ENCODE assay signal across 8 cellular contexts in the genomic region with DNA sequence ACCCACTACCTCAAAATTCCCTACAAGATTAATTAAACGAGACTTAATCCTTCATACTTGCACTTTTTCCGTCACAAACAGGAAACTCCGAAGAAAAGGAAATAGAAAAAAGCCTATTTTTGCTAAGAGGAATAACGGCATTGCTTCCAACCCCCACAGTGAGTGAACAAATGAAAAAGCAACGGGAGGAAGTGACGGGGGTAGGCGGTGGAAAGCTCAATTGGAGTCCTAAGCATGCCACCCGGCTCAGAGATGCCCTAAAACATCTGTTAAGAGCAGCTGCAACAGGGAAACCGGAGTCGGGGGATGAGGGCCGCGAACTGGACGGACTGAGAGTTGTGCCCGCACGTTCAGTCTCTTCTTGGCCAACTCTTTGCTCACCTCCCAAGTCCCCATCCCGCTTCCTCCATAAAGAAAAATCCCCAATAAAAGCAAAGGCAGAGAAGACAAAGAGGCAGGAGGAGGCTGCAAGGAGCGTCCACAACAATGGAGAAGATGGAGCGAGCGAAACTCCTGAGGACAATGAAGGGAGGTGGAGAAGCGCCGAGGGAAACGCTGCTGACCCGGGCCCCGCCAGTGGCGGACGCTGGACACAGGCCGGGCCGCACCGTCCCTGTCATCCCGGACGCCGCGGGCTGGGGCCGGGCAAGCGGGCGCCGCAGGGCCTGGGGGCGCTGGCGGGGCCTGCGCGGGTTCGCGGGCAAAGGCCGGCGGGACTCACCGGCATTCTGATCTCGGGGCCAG. TPM values are rescaled to one million over a fixed set of nuclear protein-coding genes. Genes with fewer than 3 reads are reported as not detected.
DNase-seq lines count a peak whose midpoint lies in the region; ATAC-seq and TF ChIP-seq lines count a peak whose summit lies in the region.

No MANE protein-coding gene starts in this region.

- no peaks in the 10 kb centered on the region for H4K20me1 ChIP-seq in OCI-LY1 (ENCODE audit: insufficient read depth, low read length)

- no peaks in the 10 kb centered on the region for H3F3A ChIP-seq in OCI-LY1 (ENCODE audit: insufficient read depth, low read length)

- no peak for TF ChIP-seq CTCF in A673 (conservative IDR thresholded peaks at IDR 0.05; ENCODE audit: low read depth, low read length)
- TF ChIP-seq CTCF in OCI-LY1 (IDR thresholded peaks at IDR 0.05; ENCODE audit: low read length) = no peak
- TF ChIP-seq CTCF in esophagus muscularis mucosa (IDR thresholded peaks at IDR 0.05) = no peak

- H3K4me3 Mint-ChIP-seq in naive thymus-derived CD4-positive, alpha-beta T cell = peak overlapping the region; percentile 94 to 100 (median 99)
- H3K4me3 Mint-ChIP-seq in stimulated activated memory B cell treated with anti-CD40 and anti-IgM and Interleukin-4, amounts not matched to agents 10 μg/mL and 1 μg/mL and 100 μg/mL, for 72 hours = peak overlapping the region; percentile 98

- no peak overlapping the region for H2AFZ ChIP-seq in OCI-LY1 (ENCODE audit: low read length)

- no peak for TF ChIP-seq EP300 in esophagus muscularis mucosa (IDR thresholded peaks at IDR 0.05)

- H3K9me2 ChIP-seq in OCI-LY1 (ENCODE audit: low read depth, low read length) = no peaks in the 10 kb centered on the region

- TSS peak; percentile 71 for BruUV-seq in A673 (replicated peaks; lab: Mats Ljungman, UMichigan)

- POLR2A ChIA-PET in A673 (lab: Charles Lee; ENCODE audit: low non-redundant PET) = interaction anchor here (0.7 to 0.8 kb wide), 3 partner anchors 10 to 499 kb away, joined by 3 to 4 read pairs (median 4); no protein-coding TSS in a partner anchor
- POLR2A ChIA-PET in naive thymus-derived CD4-positive, alpha-beta T cell (lab: Charles Lee) = interaction anchor here (0.6 to 1.7 kb wide), 6 partner anchors 8 to 1632 kb away, joined by 3 to 5 read pairs (median 4); partner anchors contain the start of genes ATG5, SCML4 and SNX3

- ATAC-seq in GM18508 (IDR thresholded peaks at IDR 0.05; ENCODE audit: insufficient read depth, unreplicated experiment) = peak; percentile 5
- peak; percentile 12 for ATAC-seq in HG03039 (IDR thresholded peaks at IDR 0.05; ENCODE audit: unreplicated experiment)
- ATAC-seq in naive thymus-derived CD4-positive, alpha-beta T cell = peak; percentile 44
- peak; percentile 65 for ATAC-seq in stimulated activated memory B cell treated with anti-CD40 and anti-IgM and Interleukin-4, amounts not matched to agents 10 μg/mL and 1 μg/mL and 100 μg/mL, for 72 hours

- TF ChIP-seq POLR2A in esophagus muscularis mucosa (IDR thresholded peaks at IDR 0.05; ENCODE audit: low read depth) = no peak

- peaks cover 10% of the 10 kb centered on the region for H3K36me3 ChIP-seq in A673 (ENCODE audit: insufficient read depth, low read length, poor library complexity, severe bottlenecking)
- peaks cover 19% of the 10 kb centered on the region for H3K36me3 ChIP-seq in OCI-LY1 (ENCODE audit: insufficient read depth, low read length)
- H3K36me3 ChIP-seq in esophagus muscularis mucosa = no peaks in the 10 kb centered on the region
- H3K36me3 ChIP-seq in naive thymus-derived CD4-positive, alpha-beta T cell (ENCODE audit: control insufficient read depth in 2 of 3, insufficient read depth in 3 of 3, low read length in 3 of 3) = peaks cover 0 to 4% (median 0%) of the 10 kb centered on the region in 3 experiments

- peaks cover 43% of the 10 kb centered on the region for H3K79me2 ChIP-seq in OCI-LY1 (ENCODE audit: insufficient read depth, low read length)

- H3K27ac ChIP-seq in A673 (ENCODE audit: low read depth, low read length, poor library complexity, severe bottlenecking) (peak overlapping the region; percentile 90), OCI-LY1 (ENCODE audit: low read depth, low read length, poor library complexity, severe bottlenecking) (peak overlapping the region; percentile 68), esophagus muscularis mucosa (replicated peaks in 1 of 4) (peak overlapping the region; percentile 91 to 97 (median 92))
- peak overlapping the region; percentile 86 for H3K27ac ChIP-seq in naive thymus-derived CD4-positive, alpha-beta T cell (ENCODE audit: low read depth, low read length)

- H3K4me1 Mint-ChIP-seq in naive thymus-derived CD4-positive, alpha-beta T cell = peaks cover 20 to 40% (median 32%) of the 10 kb centered on the region in 7 donors
- peaks cover 31% of the 10 kb centered on the region for H3K4me1 Mint-ChIP-seq in stimulated activated memory B cell treated with anti-CD40 and anti-IgM and Interleukin-4, amounts not matched to agents 10 μg/mL and 1 μg/mL and 100 μg/mL, for 72 hours

- peak overlapping the region; percentile 80 to 98 (median 96) for H3K27ac Mint-ChIP-seq in naive thymus-derived CD4-positive, alpha-beta T cell
- H3K27ac Mint-ChIP-seq in stimulated activated memory B cell treated with anti-CD40 and anti-IgM and Interleukin-4, amounts not matched to agents 10 μg/mL and 1 μg/mL and 100 μg/mL, for 72 hours = peak overlapping the region; percentile 97

- H3K36me3 Mint-ChIP-seq in naive thymus-derived CD4-positive, alpha-beta T cell = peaks cover 0 to 10% (median 7%) of the 10 kb centered on the region in 5 donors
- no peaks in the 10 kb centered on the region for H3K36me3 Mint-ChIP-seq in stimulated activated memory B cell treated with anti-CD40 and anti-IgM and Interleukin-4, amounts not matched to agents 10 μg/mL and 1 μg/mL and 100 μg/mL, for 72 hours

- H3K4me1 ChIP-seq in A673 (ENCODE audit: insufficient read depth, low read length, poor library complexity, severe bottlenecking) (peaks cover 10% of the 10 kb centered on the region), OCI-LY1 (ENCODE audit: insufficient read depth, low read length, severe bottlenecking) (peaks cover 21% of the 10 kb centered on the region), esophagus muscularis mucosa (peaks cover 28 to 53% (median 40%) of the 10 kb centered on the region in 4 donors)
- H3K4me1 ChIP-seq in naive thymus-derived CD4-positive, alpha-beta T cell (ENCODE audit: control insufficient read depth in 2 of 2, insufficient read depth in 2 of 2, low read length in 2 of 2) = peaks cover 15 to 17% of the 10 kb centered on the region in 2 donors

- CTCF ChIA-PET in A673 (lab: Charles Lee) = interaction anchor here (1.0 kb wide), 1 partner anchor 90 kb away, joined by 4 read pairs; no protein-coding TSS in a partner anchor
- CTCF ChIA-PET in naive thymus-derived CD4-positive, alpha-beta T cell (lab: Charles Lee) = no interaction called here

- H3K9ac ChIP-seq in OCI-LY1 (ENCODE audit: low read length) = peak overlapping the region; percentile 90

- intact Hi-C loops in A673 (cut with micrococcal nuclease; ENCODE audit: unreplicated experiment) (no loop called here), esophagus muscularis mucosa (cut with DNase I) (loop anchor here (5.0 kb wide), 1 partner anchor 115 kb away; the partner anchor contains the start of gene OSTM1)
- intact Hi-C loops in naive thymus-derived CD4-positive, alpha-beta T cell (cut with micrococcal nuclease) = loop anchor here (2.0 to 10.0 kb wide), 15 partner anchors 17 to 1737 kb away; partner anchors contain the start of genes AFG1L (in 1 of the 2), AK9 (in 1 of the 2), ARMC2 (in 1 of the 2) and ATG5 (in 1 of the 2)

- no peaks in the 10 kb centered on the region for H3K9me3 Mint-ChIP-seq in naive thymus-derived CD4-positive, alpha-beta T cell
- H3K9me3 Mint-ChIP-seq in stimulated activated memory B cell treated with anti-CD40 and anti-IgM and Interleukin-4, amounts not matched to agents 10 μg/mL and 1 μg/mL and 100 μg/mL, for 72 hours = no peaks in the 10 kb centered on the region

- H3K27me3 ChIP-seq in A673 (replicated peaks; ENCODE audit: insufficient read depth, low read depth, low read length, poor library complexity) (no peaks in the 10 kb centered on the region), OCI-LY1 (ENCODE audit: insufficient read depth, low read length) (no peaks in the 10 kb centered on the region), esophagus muscularis mucosa (no peaks in the 10 kb centered on the region)
- H3K27me3 ChIP-seq in naive thymus-derived CD4-positive, alpha-beta T cell (ENCODE audit: control insufficient read depth in 2 of 2, insufficient read depth in 2 of 2, low read length in 2 of 2) = no peaks in the 10 kb centered on the region

- DNase-seq in A673 (ENCODE audit: low spot score) (peak; percentile 85), esophagus muscularis mucosa (ENCODE audit: extremely low spot score) (no peak)
- DNase-seq in activated T-cell treated with anti-CD3 and anti-CD28 coated beads, Interleukin-2, amount 50 U/mL, for 1 hour = peak; percentile 55
- peak; percentile 18 to 80 (median 67) for DNase-seq in naive thymus-derived CD4-positive, alpha-beta T cell

- under 1% methylated on average over 42 of the region's 47 CpGs for WGBS in esophagus muscularis mucosa

- H3K4me2 ChIP-seq in OCI-LY1 (ENCODE audit: low read length) = peak overlapping the region; percentile 79

- no peaks in the 10 kb centered on the region for H3K9me3 ChIP-seq in A673 (ENCODE audit: low read depth, low read length, poor library complexity, severe bottlenecking)
- H3K9me3 ChIP-seq in OCI-LY1 (ENCODE audit: low read length) = no peaks in the 10 kb centered on the region
- H3K9me3 ChIP-seq in esophagus muscularis mucosa = no peaks in the 10 kb centered on the region
- H3K9me3 ChIP-seq in naive thymus-derived CD4-positive, alpha-beta T cell (ENCODE audit: control insufficient read depth in 2 of 3, low read length in 3 of 3) = no peaks in the 10 kb centered on the region

- H3K27me3 Mint-ChIP-seq in naive thymus-derived CD4-positive, alpha-beta T cell = peaks cover 0 to 5% (median 0%) of the 10 kb centered on the region in 5 donors
- no peaks in the 10 kb centered on the region for H3K27me3 Mint-ChIP-seq in stimulated activated memory B cell treated with anti-CD40 and anti-IgM and Interleukin-4, amounts not matched to agents 10 μg/mL and 1 μg/mL and 100 μg/mL, for 72 hours

- H3K4me3 ChIP-seq in A673 (ENCODE audit: low read depth, low read length, poor library complexity, severe bottlenecking) (peak overlapping the region; percentile 83), OCI-LY1 (ENCODE audit: low read depth, low read length, poor library complexity, severe bottlenecking) (peak overlapping the region; percentile 92), esophagus muscularis mucosa (peak overlapping the region; percentile 70 to 99 (median 96))
- peak overlapping the region; percentile 96 for H3K4me3 ChIP-seq in naive thymus-derived CD4-positive, alpha-beta T cell (ENCODE audit: low read length)

RNA-seq across cellular contexts. Expression of gene SEC63, which starts 0.7 kb away (rescaled TPM):
- total RNA-seq in A673 (2021) = 153 and 159 TPM in 2 replicates
- total RNA-seq in esophagus muscularis mucosa = 10 to 100 TPM; 24.2 to 44.9 (median 37.2) TPM
- 10 to 100 TPM; 82.9 to 89.0 (median 86.0) TPM for total RNA-seq in naive thymus-derived CD4-positive, alpha-beta T cell
- polyA plus RNA-seq in naive thymus-derived CD4-positive, alpha-beta T cell = 10 to 100 TPM; 24.6 to 25.5 TPM

Comparison
In these comparisons a context has a peak if more than half of its experiments do, and no peak if none do; other contexts are left out.
1. ATAC-seq: peak in every context shown above with its lines; median percentile 65 in stimulated activated memory B cell treated with anti-CD40 and anti-IgM and Interleukin-4, amounts not matched to agents 10 μg/mL and 1 μg/mL and 100 μg/mL, for 72 hours; 44 in naive thymus-derived CD4-positive, alpha-beta T cell; 12 in HG03039; 5 in GM18508.